ENCODE assay signal across 13 cellular contexts in genomic region chr12:51976376-51977160, GRCh38. TPM values are rescaled to one million over a fixed set of nuclear protein-coding genes. Genes with fewer than 3 reads are reported as not detected.
DNase-seq lines count a peak whose midpoint lies in the region; ATAC-seq and TF ChIP-seq lines count a peak whose summit lies in the region.
"Had no signal": no experiment of that assay in that cellular context is flagged by ENCODE, and none has a peak within 500 bp of the region (broad histone marks: within the 10 kb centered on the region; RNA-seq: fewer than 3 reads in every experiment).

No MANE protein-coding gene starts in this region.

- H4K20me1 ChIP-seq in PC-3 (ENCODE audit: low read length) = peaks cover 3% of the 10 kb centered on the region; the same call in 1 of the 2 replicates

- no peaks in the 10 kb centered on the region for H3K9me3 Mint-ChIP-seq in activated CD4-positive, alpha-beta T cell treated with anti-CD3 and anti-CD28 coated beads for 36 hours (ENCODE audit: low read depth)
- H3K9me3 Mint-ChIP-seq: activated CD4-positive, alpha-beta T cell treated with anti-CD3 and anti-CD28 coated beads, Interleukin-2, amount 10 ng/mL, durations not matched to agents 24 days and 14 days had no signal

- ATAC-seq in right lobe of liver (peak; percentile 62 to 84 (median 68)), HG02763 (IDR thresholded peaks at IDR 0.05; ENCODE audit: unreplicated experiment) (no peak), PC-3 (no peak)
- ATAC-seq in activated CD4-positive, alpha-beta T cell treated with anti-CD3 and anti-CD28 coated beads for 36 hours = no peak
- ATAC-seq: Right ventricle myocardium inferior had no signal

- CTCF ChIA-PET in AG04450 (lab: Charles Lee) (interaction anchor here (0.5 to 2.2 kb wide), 5 partner anchors 14 to 84 kb away, joined by 3 to 9 read pairs (median 8); no protein-coding TSS in a partner anchor), PC-3 (lab: Charles Lee) (no interaction called here)
- CTCF ChIA-PET in activated CD4-positive, alpha-beta T cell treated with anti-CD3 and anti-CD28 coated beads for 36 hours (lab: Charles Lee) = interaction anchor here (0.7 to 2.6 kb wide), 10 partner anchors 14 to 1029 kb away, joined by 3 to 13 read pairs (median 4); no protein-coding TSS in a partner anchor

- H2AFZ ChIP-seq in PC-3 (ENCODE audit: low read length) = no peak overlapping the region

- no peaks in the 10 kb centered on the region for H3K9me2 ChIP-seq in PC-3 (replicated peaks; ENCODE audit: low read length)

- 64% methylated on average over 7 of the region's 10 CpGs for WGBS in right lobe of liver (ENCODE audit: insufficient coverage, low coverage, low lambda C conversion rate, missing lambda C conversion rate)

- no peak overlapping the region for H3K4me3 ChIP-seq in AG04450 (ENCODE audit: low read depth, low read length)
- no peak overlapping the region for H3K4me3 ChIP-seq in right lobe of liver
- H3K4me3 ChIP-seq in PC-3 (ENCODE audit: low read length) = no peak overlapping the region
- H3K4me3 ChIP-seq: suprapubic skin had no signal

- H3K27ac Mint-ChIP-seq in activated CD4-positive, alpha-beta T cell treated with anti-CD3 and anti-CD28 coated beads for 36 hours = no peak overlapping the region
- H3K27ac Mint-ChIP-seq: activated CD4-positive, alpha-beta T cell treated with anti-CD3 and anti-CD28 coated beads, Interleukin-2, amount 10 ng/mL, durations not matched to agents 24 days and 14 days; B cell had no signal

- intact Hi-C loops in right lobe of liver (cut with DNase I) (no loop called here), PC-3 (cut with micrococcal nuclease) (no loop called here)
- intact Hi-C loops in activated CD4-positive, alpha-beta T cell treated with anti-CD3 and anti-CD28 coated beads for 36 hours (cut with DNase I, micrococcal nuclease) = loop anchor here in 1 of 2 experiments (10.0 kb wide), 1 partner anchor 582 kb away; the partner anchor contains the start of gene GALNT6

- H3K4me1 ChIP-seq in right lobe of liver (peaks cover 2 to 75% (median 34%) of the 10 kb centered on the region in 4 donors), PC-3 (ENCODE audit: insufficient read depth, low read length) (peaks cover 4% of the 10 kb centered on the region)

- TF ChIP-seq POLR2A in right lobe of liver (IDR thresholded peaks at IDR 0.05) = no peak

- H3K4me3 Mint-ChIP-seq in activated CD4-positive, alpha-beta T cell treated with anti-CD3 and anti-CD28 coated beads for 36 hours = no peak overlapping the region
- H3K4me3 Mint-ChIP-seq: activated CD4-positive, alpha-beta T cell treated with anti-CD3 and anti-CD28 coated beads, Interleukin-2, amount 10 ng/mL, durations not matched to agents 24 days and 14 days; B cell had no signal

- H3F3A ChIP-seq in PC-3 (ENCODE audit: low read length, unreplicated experiment) = peaks cover 2% of the 10 kb centered on the region

- H3K27me3 ChIP-seq in AG04450 (ENCODE audit: control insufficient read depth, insufficient read depth, low read length) (no peaks in the 10 kb centered on the region), right lobe of liver (no peaks in the 10 kb centered on the region), PC-3 (ENCODE audit: low read length) (no peaks in the 10 kb centered on the region)
- H3K27me3 ChIP-seq: suprapubic skin had no signal

- no peak overlapping the region for H3K9ac ChIP-seq in PC-3 (ENCODE audit: low read length)

- H3K9me3 ChIP-seq in AG04450 (ENCODE audit: control insufficient read depth, insufficient read depth, low read length) (no peaks in the 10 kb centered on the region), right lobe of liver (no peaks in the 10 kb centered on the region), PC-3 (ENCODE audit: low read length) (no peaks in the 10 kb centered on the region)
- H3K9me3 ChIP-seq: suprapubic skin had no signal

- TF ChIP-seq CTCF in AG04450 (IDR thresholded peaks at IDR 0.05; ENCODE audit: low read depth, low read length) = no peak
- peak in 1 of 4 donors; percentile 19 for TF ChIP-seq CTCF in right lobe of liver (IDR thresholded peaks at IDR 0.05)
- no peak for TF ChIP-seq CTCF in PC-3 (conservative IDR thresholded peaks at IDR 0.05; ENCODE audit: low read depth, low read length)

- H3K27me3 Mint-ChIP-seq in activated CD4-positive, alpha-beta T cell treated with anti-CD3 and anti-CD28 coated beads for 36 hours = no peaks in the 10 kb centered on the region
- H3K27me3 Mint-ChIP-seq: B cell had no signal

- peaks cover 31% of the 10 kb centered on the region for H3K36me3 Mint-ChIP-seq in activated CD4-positive, alpha-beta T cell treated with anti-CD3 and anti-CD28 coated beads for 36 hours (ENCODE audit: low read depth)

- H3K27ac ChIP-seq in AG04450 (ENCODE audit: low read depth, low read length) (peak overlapping the region; percentile 21), right lobe of liver (peak overlapping the region; percentile 37 to 65 (median 55)), PC-3 (ENCODE audit: low read length) (no peak overlapping the region)
- H3K27ac ChIP-seq: suprapubic skin had no signal

- BruUV-seq in PC-3 (replicated peaks; lab: Mats Ljungman, UMichigan) = no TSS peak

- POLR2A ChIA-PET in AG04450 (lab: Yijun Ruan, JAX) (interaction anchor here (0.7 kb wide), 1 partner anchor 286 kb away, joined by 6 read pairs; no protein-coding TSS in a partner anchor), PC-3 (lab: Charles Lee; ENCODE audit: unreplicated experiment) (interaction anchor here (0.6 kb wide), 1 partner anchor 15 kb away, joined by 6 read pairs; no protein-coding TSS in a partner anchor)
- POLR2A ChIA-PET in activated CD4-positive, alpha-beta T cell treated with anti-CD3 and anti-CD28 coated beads for 36 hours (lab: Charles Lee) = interaction anchor here (0.6 kb wide), 1 partner anchor 1650 kb away, joined by 3 read pairs; the partner anchor contains the start of gene ATF7

- H3K4me2 ChIP-seq in PC-3 (ENCODE audit: low read length) = no peak overlapping the region

- H3K4me1 Mint-ChIP-seq in activated CD4-positive, alpha-beta T cell treated with anti-CD3 and anti-CD28 coated beads for 36 hours = peaks cover 70% of the 10 kb centered on the region

- H3K79me2 ChIP-seq in PC-3 (ENCODE audit: low read length) = peaks cover 22% of the 10 kb centered on the region

- no peak for DNase-seq in AG04450 (ENCODE audit: low read depth, low spot score)
- peak; percentile 46 for DNase-seq in HuH-7.5 (ENCODE audit: low spot score)
- peak; percentile 55 for DNase-seq in astrocyte of the hippocampus (ENCODE audit: low read depth, low spot score)
- peak in 1 of 3 donors; percentile 67 for DNase-seq in right lobe of liver
- no peak for DNase-seq in activated CD4-positive, alpha-beta T cell treated with anti-CD3 and anti-CD28 coated beads for 36 hours
- DNase-seq in PC-3 = no peak
- DNase-seq in AG08396 (ENCODE audit: low spot score) = no peak
- DNase-seq: activated CD4-positive, alpha-beta T cell treated with anti-CD3 and anti-CD28 coated beads, Interleukin-2, amount 10 ng/mL, durations not matched to agents 24 days and 14 days; activated gamma-delta T cell had no signal

- peaks cover 0 to 33% (median 12%) of the 10 kb centered on the region in 4 donors for H3K36me3 ChIP-seq in right lobe of liver
- no peaks in the 10 kb centered on the region; the same call in 1 of the 2 replicates for H3K36me3 ChIP-seq in PC-3 (ENCODE audit: low read depth, low read length)

RNA-seq across cellular contexts. Expression of gene ACVR1B, which starts 25.1 kb away (rescaled TPM):
- 16.4 and 16.6 TPM in 2 replicates for polyA plus RNA-seq in AG04450 (2011; rRNA removed)
- polyA minus RNA-seq in AG04450 (2011; rRNA and poly(A)+ RNA removed) = 19.7 and 20.3 TPM in 2 replicates
- total RNA-seq in right lobe of liver (10 to 100 TPM; 14.1 to 28.0 (median 25.0) TPM), PC-3 (2014; rRNA removed) (9.8 and 11.5 TPM in 2 replicates)
- total RNA-seq in activated CD4-positive, alpha-beta T cell treated with anti-CD3 and anti-CD28 coated beads for 36 hours = 10 to 100 TPM; 10.1 to 12.7 TPM

RNA-seq across cellular contexts. Expression of gene TAMALIN, which starts 30.2 kb away (rescaled TPM):
- 7.2 and 7.4 TPM in 2 replicates for polyA plus RNA-seq in AG04450 (2011; rRNA removed)
- 8.3 and 10.2 TPM in 2 replicates for polyA minus RNA-seq in AG04450 (2011; rRNA and poly(A)+ RNA removed)
- total RNA-seq in right lobe of liver (1 to 10 TPM; 2.9 to 6.5 (median 3.9) TPM), PC-3 (2014; rRNA removed) (0.29 and 0.58 TPM in 2 replicates)
- total RNA-seq in activated CD4-positive, alpha-beta T cell treated with anti-CD3 and anti-CD28 coated beads for 36 hours = 10 to 100 TPM in 1 of 2 experiments, 1 to 10 TPM in 1; 6.4 to 11.5 TPM

Comparison
In these comparisons a context has a peak if more than half of its experiments do, and no peak if none do; other contexts are left out.
1. DNase-seq: peak in HuH-7.5 (single experiment) and astrocyte of the hippocampus (single experiment); none in AG04450 (single experiment), activated CD4-positive, alpha-beta T cell treated with anti-CD3 and anti-CD28 coated beads for 36 hours (single experiment), PC-3 (single experiment) and AG08396 (single experiment).
2. ATAC-seq: peak in right lobe of liver (4 of 4); none in activated CD4-positive, alpha-beta T cell treated with anti-CD3 and anti-CD28 coated beads for 36 hours (single experiment), HG02763 (single experiment) and PC-3 (single experiment).